In the genomic region with DNA sequence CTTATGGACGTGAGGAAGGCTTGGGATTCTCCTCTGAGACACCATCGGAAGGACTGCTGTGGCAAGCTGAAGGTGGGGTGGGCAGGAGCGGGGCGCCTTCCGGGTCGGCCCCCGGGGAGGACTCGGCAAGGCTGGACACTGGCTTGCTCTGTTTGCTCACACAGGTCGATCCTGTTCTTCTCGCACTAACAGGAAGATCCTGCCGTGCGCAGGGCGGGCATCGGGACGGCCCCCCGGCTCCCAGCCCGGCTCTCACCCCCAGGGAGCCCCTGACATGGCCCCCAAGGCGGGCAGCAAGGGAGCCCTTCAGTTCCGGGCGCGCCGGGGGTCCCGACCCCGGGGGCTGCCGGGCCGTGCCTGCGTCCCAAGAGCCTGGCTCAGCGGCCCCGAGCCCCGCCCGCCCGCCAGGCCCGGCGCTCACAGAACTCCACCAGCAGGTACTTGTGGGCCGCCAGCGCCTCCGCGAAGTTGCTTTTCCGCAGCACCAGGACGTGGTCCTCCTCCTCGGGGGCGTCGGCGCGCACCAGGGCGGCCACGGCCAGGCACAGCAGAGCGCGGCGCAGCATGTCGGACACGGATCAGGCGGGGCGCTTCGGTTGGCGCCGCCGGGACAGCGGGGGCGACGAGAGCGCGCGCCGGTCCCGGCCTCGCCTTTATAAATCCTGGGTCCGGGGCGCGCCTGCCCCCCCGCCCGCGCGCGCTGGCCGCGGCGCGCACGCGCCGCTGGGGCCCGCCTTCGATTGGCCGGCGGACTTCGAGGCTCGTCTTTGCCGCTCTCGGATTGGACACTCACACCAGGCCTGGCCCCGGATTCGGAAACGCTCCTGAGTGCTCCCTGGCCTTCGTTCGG, we compare ENCODE assay signal across 1 cellular context.
TF ChIP-seq lines count a peak whose summit lies in the region.

Gene P4HB (minus strand): TSS at position 630 of the 850 bp plus-strand sequence. CDS start 64 bp downstream, at position 566.

TF ChIP-seq in HCT116, 20 proteins besides CTCF, POLR2A, EP300 and RAD21:
- TF ChIP-seq CEBPB (IDR thresholded peaks at IDR 0.05; ENCODE audit: low read depth) (no peak), POLR2AphosphoS5 (IDR thresholded peaks at IDR 0.05; ENCODE audit: low read depth, low read length) (peak; percentile 99), SIN3A (IDR thresholded peaks at IDR 0.05; ENCODE audit: low read depth) (no peak), ZNF274 (IDR thresholded peaks at IDR 0.05; ENCODE audit: low read depth, low read length) (no peak), SP1 (IDR thresholded peaks at IDR 0.05; ENCODE audit: low read depth) (no peak), YY1 (IDR thresholded peaks at IDR 0.05; ENCODE audit: extremely low read depth, insufficient replicate concordance, low read depth, low read length) (no peak), EGR1 (IDR thresholded peaks at IDR 0.05; ENCODE audit: low read depth) (no peak), MAX (IDR thresholded peaks at IDR 0.05) (no peak), ZFX (IDR thresholded peaks at IDR 0.05) (peak; percentile 87; the same call in 1 of the 2 replicates), ZBTB33 (IDR thresholded peaks at IDR 0.05; ENCODE audit: extremely low read depth, insufficient replicate concordance, low read length) (no peak), JUND (IDR thresholded peaks at IDR 0.05) (no peak), EZH2 (IDR thresholded peaks at IDR 0.05) (no peak)
